In the genomic region with DNA sequence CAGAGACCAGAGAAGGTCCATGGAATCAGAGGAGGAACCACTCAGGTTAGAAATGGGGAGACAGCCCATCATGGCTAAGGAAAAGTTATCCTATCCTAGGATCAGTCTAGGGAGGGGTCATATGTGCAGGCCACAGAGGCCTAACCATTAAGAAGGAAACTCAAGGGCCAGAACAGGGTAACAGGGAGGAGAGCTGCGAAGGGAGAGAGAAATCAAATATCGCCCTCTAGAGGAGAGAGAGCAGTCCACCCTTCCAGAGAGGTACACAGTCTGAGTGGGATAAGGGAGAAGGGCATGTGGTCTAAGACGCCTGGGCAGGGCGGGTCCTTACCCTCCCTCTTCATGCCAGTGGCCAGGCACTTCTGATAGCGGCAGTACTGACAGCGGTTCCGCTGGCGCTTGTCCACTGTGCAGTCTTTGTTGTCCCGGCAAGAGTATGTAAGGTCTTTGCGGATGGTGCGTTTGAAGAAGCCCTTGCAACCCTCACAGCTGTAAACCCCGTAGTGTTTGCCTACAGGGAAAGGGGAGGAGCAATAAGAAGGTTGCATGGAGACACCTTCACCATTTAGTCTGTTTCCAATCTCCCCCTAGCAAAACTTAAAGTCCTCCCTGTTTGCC, we compare ENCODE assay signal across 8 cellular contexts. TPM values are rescaled to one million over a fixed set of nuclear protein-coding genes. Genes with fewer than 3 reads are reported as not detected.
DNase-seq lines count a peak whose midpoint lies in the region; ATAC-seq, FAIRE-seq and TF ChIP-seq lines count a peak whose summit lies in the region.

No MANE protein-coding gene starts in this region.

- intact Hi-C loops in adrenal gland (cut with DNase I) (loop anchor here (5.0 kb wide), 1 partner anchor 35 kb away; no protein-coding TSS in a partner anchor), right cardiac atrium (cut with DNase I) (loop anchor here in 1 of 4 donors (5.0 kb wide), 1 partner anchor 35 kb away; no protein-coding TSS in a partner anchor)

- in situ Hi-C loops in Caki2 (cut with HindIII; ENCODE audit: low pct_unique_long_range_greater_than_20kb, low sequenced_read_pairs): no loop called here

- H3K4me1 ChIP-seq in adrenal gland (replicated peaks in 1 of 2) (peaks cover 32 to 44% of the 10 kb centered on the region in 2 donors), right cardiac atrium (ENCODE audit: control insufficient read depth, insufficient read depth, low read length) (peaks cover 4% of the 10 kb centered on the region), small intestine (ENCODE audit: control insufficient read depth in 2 of 2, insufficient read depth in 1 of 2, low read depth in 1 of 2, low read length in 1 of 2) (peaks cover 9 to 11% of the 10 kb centered on the region in 2 donors)

- peak; percentile 65 for TF ChIP-seq CTCF in GM20000 (IDR thresholded peaks at IDR 0.05; ENCODE audit: extremely low read depth, missing control alignments)
- peak; percentile 48 to 69 (median 62) for TF ChIP-seq CTCF in adrenal gland (IDR thresholded peaks at IDR 0.05)

- ATAC-seq in right cardiac atrium (peak; percentile 10 to 22), HG02870 (IDR thresholded peaks at IDR 0.05; ENCODE audit: unreplicated experiment) (no peak)

- DNase-seq in Caki2 (ENCODE audit: low read depth) (peak; percentile 69), GM20000 (ENCODE audit: low spot score) (peak; percentile 83), NCI-H748 treated with DMSO at 0.1 percent for 48 hours (lab: John Stamatoyannopoulos, UW) (peak; percentile 83), adrenal gland (peak in 6 of 7 donors; percentile 63 to 81 (median 74)), right cardiac atrium (peak in 2 of 3 donors; percentile 72 to 73), small intestine (peak; percentile 78), HPDE6-E6E7 (ENCODE audit: extremely low spot score) (no peak)

- 32 to 56% (median 42%) methylated on average over 8 to 12 of the region's 12 CpGs for WGBS in adrenal gland, 4 donors
- WGBS in right cardiac atrium: 30% methylated on average over 12 of the region's 12 CpGs
- 3 to 36% (median 36%) methylated on average over 12 of the region's 12 CpGs for WGBS in small intestine, 3 donors

- H3K27ac ChIP-seq in adrenal gland: peak overlapping the region in 2 of 5 donors; percentile 25 to 49
- H3K27ac ChIP-seq in right cardiac atrium (ENCODE audit: low read length): no peak overlapping the region
- H3K27ac ChIP-seq in small intestine (ENCODE audit: low read depth in 1 of 2, low read length in 1 of 2): no peak overlapping the region

- no peak for FAIRE-seq in small intestine (lab: Jason Lieb, UNC)

- H3K4me3 ChIP-seq in adrenal gland (no peak overlapping the region), right cardiac atrium (ENCODE audit: low read length) (no peak overlapping the region), small intestine (ENCODE audit: low read depth in 1 of 2, low read length in 2 of 2) (no peak overlapping the region)

- TF ChIP-seq POLR2A in adrenal gland (IDR thresholded peaks at IDR 0.05): peak in 1 of 2 donors; percentile 39

- no peaks in the 10 kb centered on the region for H3K9me3 ChIP-seq in adrenal gland (replicated peaks in 1 of 3)
- H3K9me3 ChIP-seq in right cardiac atrium (ENCODE audit: control insufficient read depth, low read length): no peaks in the 10 kb centered on the region
- no peaks in the 10 kb centered on the region for H3K9me3 ChIP-seq in small intestine (ENCODE audit: control insufficient read depth, low read depth)

- peaks cover 0 to 39% of the 10 kb centered on the region in 2 donors for H3K36me3 ChIP-seq in adrenal gland (replicated peaks in 1 of 2)
- H3K36me3 ChIP-seq in small intestine (ENCODE audit: control insufficient read depth in 2 of 2, insufficient read depth in 2 of 2, low read length in 2 of 2): peaks cover 16 to 17% of the 10 kb centered on the region in 2 donors

- no peaks in the 10 kb centered on the region for H3K27me3 ChIP-seq in adrenal gland
- no peaks in the 10 kb centered on the region for H3K27me3 ChIP-seq in right cardiac atrium (ENCODE audit: control insufficient read depth, insufficient read depth)
- H3K27me3 ChIP-seq in small intestine (ENCODE audit: control insufficient read depth in 2 of 2, insufficient read depth in 2 of 2, low read length in 2 of 2): no peaks in the 10 kb centered on the region

RNA-seq across cellular contexts. Expression of a gene that starts 2.9 kb away (rescaled TPM):
- 25.1 and 30.0 TPM in 2 replicates for total RNA-seq in Caki2 (2014; rRNA removed; shearing (Covaris generic); ENCODE audit: low replicate concordance)
- 10 to 100 TPM; 15.8 to 63.8 (median 33.2) TPM for total RNA-seq in adrenal gland
- polyA plus RNA-seq in adrenal gland: 10 to 100 TPM; 24.0 to 75.9 (median 64.2) TPM
- total RNA-seq in right cardiac atrium: 10 to 100 TPM; 32.8 to 44.8 (median 35.0) TPM
- polyA plus RNA-seq in right cardiac atrium: 31.7 TPM
- polyA plus RNA-seq in small intestine: 10 to 100 TPM; 26.3 to 32.4 (median 29.2) TPM

RNA-seq across cellular contexts. Expression of a gene that starts 3.1 kb away (rescaled TPM):
- total RNA-seq in Caki2 (2014; rRNA removed; shearing (Covaris generic); ENCODE audit: low replicate concordance): 232 and 245 TPM in 2 replicates
- total RNA-seq in adrenal gland (100 to 1,000 TPM in 6 of 8 donors, 10 to 100 TPM in 2; 91.6 to 239 (median 124) TPM), right cardiac atrium (100 to 1,000 TPM in 1 of 4 donors, 10 to 100 TPM in 3; 59.0 to 124 (median 81.6) TPM)
- polyA plus RNA-seq in adrenal gland (100 to 1,000 TPM in 1 of 3 donors, 10 to 100 TPM in 2; 44.4 to 200 (median 53.3) TPM), right cardiac atrium (78.6 TPM), small intestine (100 to 1,000 TPM in 1 of 3 donors, 10 to 100 TPM in 2; 38.9 to 162 (median 57.3) TPM)

RNA-seq across cellular contexts. Expression of a gene that starts 5.3 kb away (rescaled TPM):
- total RNA-seq in Caki2 (2014; rRNA removed; shearing (Covaris generic); ENCODE audit: low replicate concordance): 0.20 and 1.4 TPM in 2 replicates
- total RNA-seq in adrenal gland: 1 to 10 TPM in 1 of 8 donors, under 1 TPM in 7; 0.11 to 1.9 (median 0.39) TPM
- polyA plus RNA-seq in adrenal gland: 1 to 10 TPM in 2 of 3 donors, under 1 TPM in 1; 0.05 to 7.2 (median 1.7) TPM
- total RNA-seq in right cardiac atrium: 1 to 10 TPM; 1.5 to 4.0 (median 2.3) TPM
- 3.7 TPM for polyA plus RNA-seq in right cardiac atrium
- under 1 TPM; 0.27 to 0.67 (median 0.57) TPM for polyA plus RNA-seq in small intestine

RNA-seq across cellular contexts. Expression of a gene that starts 6.9 kb away (rescaled TPM):
- 41.2 and 79.7 TPM in 2 replicates for total RNA-seq in Caki2 (2014; rRNA removed; shearing (Covaris generic); ENCODE audit: low replicate concordance)
- total RNA-seq in adrenal gland (10 to 100 TPM; 13.4 to 96.3 (median 43.7) TPM), right cardiac atrium (10 to 100 TPM; 16.9 to 20.2 (median 19.1) TPM)
- polyA plus RNA-seq in adrenal gland (10 to 100 TPM; 18.9 to 24.7 (median 22.8) TPM), right cardiac atrium (16.9 TPM), small intestine (10 to 100 TPM; 30.9 to 33.8 (median 32.2) TPM)

RNA-seq across cellular contexts. Expression of a gene that starts 10.8 kb away (rescaled TPM):
- 51.4 and 56.9 TPM in 2 replicates for total RNA-seq in Caki2 (2014; rRNA removed; shearing (Covaris generic); ENCODE audit: low replicate concordance)
- total RNA-seq in adrenal gland: 10 to 100 TPM in 7 of 8 donors, 1 to 10 TPM in 1; 8.5 to 52.2 (median 31.3) TPM
- polyA plus RNA-seq in adrenal gland: 100 to 1,000 TPM in 1 of 3 donors, 10 to 100 TPM in 2; 29.9 to 107 (median 84.5) TPM
- 10 to 100 TPM; 30.4 to 38.2 (median 34.4) TPM for total RNA-seq in right cardiac atrium
- 33.7 TPM for polyA plus RNA-seq in right cardiac atrium
- polyA plus RNA-seq in small intestine: 10 to 100 TPM; 30.4 to 46.7 (median 42.3) TPM
